8 cellular contexts compared by ENCODE assay signal in genomic region chr3:87167634-87168456, GRCh38. TPM values are rescaled to one million over a fixed set of nuclear protein-coding genes. Genes with fewer than 3 reads are reported as not detected.
DNase-seq lines count a peak whose midpoint lies in the region; ATAC-seq, FAIRE-seq and TF ChIP-seq lines count a peak whose summit lies in the region.

No MANE protein-coding gene starts in this region.

- peak overlapping the region; percentile 39 to 58; a peak in 4 of 6 replicates for H3K27ac ChIP-seq in A549
- H3K27ac ChIP-seq in mucosa of rectum (ENCODE audit: low read depth in 2 of 2, low read length in 2 of 2), result no peak overlapping the region

- H3K9me3 ChIP-seq in A549, result no peaks in the 10 kb centered on the region; the same call in 2 of the 3 replicates
- no peaks in the 10 kb centered on the region for H3K9me3 ChIP-seq in mucosa of rectum (ENCODE audit: control insufficient read depth in 2 of 2, low read length in 2 of 2)

- H3K36me3 Mint-ChIP-seq in effector memory CD8-positive, alpha-beta T cell (ENCODE audit: insufficient read depth), result no peaks in the 10 kb centered on the region

- TF ChIP-seq RAD21 in A549 (conservative IDR thresholded peaks at IDR 0.05 in 1 of 2, IDR thresholded peaks at IDR 0.05 in 1 of 2), result peak; percentile 73 to 78

- H3K27ac Mint-ChIP-seq in effector memory CD8-positive, alpha-beta T cell, result no peak overlapping the region

- TF ChIP-seq CTCF in A549 (IDR thresholded peaks at IDR 0.05) (peak; percentile 78), LNCAP (IDR thresholded peaks at IDR 0.05) (peak; percentile 59)

- 39% methylated on average over 11 of the region's 11 CpGs for WGBS in A549 (ENCODE audit: missing lambda C conversion rate)

- no peak overlapping the region for H3K4me3 Mint-ChIP-seq in effector memory CD8-positive, alpha-beta T cell

- TF ChIP-seq EP300 in A549 (IDR thresholded peaks at IDR 0.05), result no peak

- no peaks in the 10 kb centered on the region for H3K9me3 Mint-ChIP-seq in effector memory CD8-positive, alpha-beta T cell

- peak overlapping the region; percentile 77 for H3K4me2 ChIP-seq in A549

- DNase-seq in A549 (ENCODE audit: low read depth in 1 of 2, low spot score in 1 of 2), result peak; percentile 2 to 65
- DNase-seq in H54 (ENCODE audit: insufficient read length, low spot score), result no peak
- DNase-seq in effector memory CD8-positive, alpha-beta T cell, result peak in 2 of 3 experiments; percentile 18 to 24
- DNase-seq in hepatic stellate cell (ENCODE audit: low spot score), result no peak

- POLR2A ChIA-PET in A549 (lab: Yijun Ruan, JAX), result no interaction called here

- H3K27me3 Mint-ChIP-seq in effector memory CD8-positive, alpha-beta T cell, result peaks cover 0 to 11% of the 10 kb centered on the region in 2 donors

- H3K4me3 ChIP-seq in A549, result peak overlapping the region; percentile 35
- peak overlapping the region; percentile 13 to 70 for H3K4me3 ChIP-seq in mucosa of rectum (ENCODE audit: low read length in 2 of 2)

- FAIRE-seq in A549 (lab: Jason Lieb, UNC) (peak; percentile 96), G401.6 (lab: Jason Lieb, UNC) (peak; percentile 87), H54 (lab: Jason Lieb, UNC) (peak; percentile 97)

- H3K9ac ChIP-seq in mucosa of rectum (ENCODE audit: low read depth in 1 of 2, low read length in 2 of 2), result no peak overlapping the region

- H3K27me3 ChIP-seq in mucosa of rectum (ENCODE audit: control insufficient read depth in 2 of 2, insufficient read depth in 2 of 2, low read length in 2 of 2), result no peaks in the 10 kb centered on the region

- TF ChIP-seq POLR2A in A549 (IDR thresholded peaks at IDR 0.05; ENCODE audit: low read length) (no peak), H54 (IDR thresholded peaks at IDR 0.05; ENCODE audit: low read depth, low read length) (no peak)

- H3K4me1 Mint-ChIP-seq in effector memory CD8-positive, alpha-beta T cell (ENCODE audit: low read depth in 2 of 2), result no peaks in the 10 kb centered on the region

- peak; percentile 74 to 83; a peak in 5 of 6 replicates for ATAC-seq in A549
- peak; percentile 80; the same call in 2 of the 3 replicates for ATAC-seq in SK-N-SH treated with all-trans-retinoic acid at 6 μM for 48 hours
- ATAC-seq in effector memory CD8-positive, alpha-beta T cell (replicated peaks), result peak; percentile 48

- CTCF ChIA-PET in A549 (lab: Yijun Ruan, JAX), result interaction anchor here (0.6 to 4.1 kb wide), 28 partner anchors 8 to 952 kb away, joined by 3 to 25 read pairs (median 4); no protein-coding TSS in a partner anchor

- H3K36me3 ChIP-seq in mucosa of rectum (ENCODE audit: control insufficient read depth in 2 of 2, insufficient read depth in 2 of 2, low read length in 2 of 2), result no peaks in the 10 kb centered on the region

- peaks cover 3% of the 10 kb centered on the region; the same call in 1 of the 3 replicates for H3K4me1 ChIP-seq in A549
- no peaks in the 10 kb centered on the region for H3K4me1 ChIP-seq in mucosa of rectum (ENCODE audit: control insufficient read depth in 2 of 2, insufficient read depth in 2 of 2, low read length in 2 of 2)

TF ChIP-seq in A549, 52 proteins besides CTCF, POLR2A, EP300 and RAD21:
- no peak for TF ChIP-seq USF2 (IDR thresholded peaks at IDR 0.05)
- TF ChIP-seq ELK1 (IDR thresholded peaks at IDR 0.05; ENCODE audit: low read depth, low read length), result no peak
- no peak for TF ChIP-seq CHD2 (IDR thresholded peaks at IDR 0.05; ENCODE audit: low read length, partially characterized antibody)
- TF ChIP-seq ZFP36 (IDR thresholded peaks at IDR 0.05; ENCODE audit: borderline replicate concordance, partially characterized antibody), result no peak
- peak; percentile 72 for TF ChIP-seq SMC3 (IDR thresholded peaks at IDR 0.05)
- no peak for TF ChIP-seq SREBF2 (IDR thresholded peaks at IDR 0.05)
- TF ChIP-seq HOXB13 (CRISPR knock-in tag; IDR thresholded peaks at IDR 0.05; ENCODE audit: low read depth), result no peak

TF ChIP-seq in SK-N-SH treated with all-trans-retinoic acid at 6 μM for 48 hours, 23 proteins besides CTCF, POLR2A, EP300 and RAD21:
- TF ChIP-seq CREB5 (CRISPR knock-in tag; IDR thresholded peaks at IDR 0.05; ENCODE audit: low read depth) (no peak), ISL1 (CRISPR knock-in tag; IDR thresholded peaks at IDR 0.05) (no peak), ZFP30 (CRISPR knock-in tag; IDR thresholded peaks at IDR 0.05) (no peak), ZFP3 (CRISPR knock-in tag; IDR thresholded peaks at IDR 0.05) (no peak), TCF4 (CRISPR knock-in tag; IDR thresholded peaks at IDR 0.05; ENCODE audit: borderline replicate concordance) (no peak), TOX (CRISPR knock-in tag; IDR thresholded peaks at IDR 0.05; ENCODE audit: borderline replicate concordance) (no peak), ZNF8 (CRISPR knock-in tag; IDR thresholded peaks at IDR 0.05) (no peak), RARB (CRISPR knock-in tag; IDR thresholded peaks at IDR 0.05) (no peak)

RNA-seq across cellular contexts. Expression of gene CHMP2B, which starts 59.3 kb away (rescaled TPM):
- polyA plus RNA-seq in A549 (2011; rRNA removed), result 51.4 and 85.8 TPM in 2 replicates
- 20.5 and 25.0 TPM in 2 replicates for polyA plus RNA-seq in A549 (2012; cell fraction: cytosol; rRNA removed)
- 15.2 and 17.6 TPM in 2 replicates for polyA plus RNA-seq in A549 (2012; cell fraction: nucleus; rRNA removed)
- polyA plus RNA-seq in A549 (2017; fragmentation: RNase III; extraction: RNeasy Plus Mini Kit Qiagen cat#74134 plus additional on column Dnase treatment), result 50.9 to 57.2 TPM (median 56.9 TPM) in 3 replicates
- polyA minus RNA-seq in A549 (2011; rRNA and poly(A)+ RNA removed), result 9.2 and 9.5 TPM in 2 replicates

Comparison
In these comparisons a context has a peak if more than half of its experiments do, and no peak if none do; other contexts are left out.
1. DNase-seq: peak in A549 (2 of 2) and effector memory CD8-positive, alpha-beta T cell (2 of 3); none in H54 (single experiment) and hepatic stellate cell (single experiment).
2. H3K27ac ChIP-seq: peak in A549 (2 of 2); none in mucosa of rectum (0 of 2).
3. Peak in every context shown above with its lines, with median percentiles within 50 percentile points of each other: ATAC-seq.